Comparison of ENCODE assay signal across 19 cellular contexts in the genomic region with DNA sequence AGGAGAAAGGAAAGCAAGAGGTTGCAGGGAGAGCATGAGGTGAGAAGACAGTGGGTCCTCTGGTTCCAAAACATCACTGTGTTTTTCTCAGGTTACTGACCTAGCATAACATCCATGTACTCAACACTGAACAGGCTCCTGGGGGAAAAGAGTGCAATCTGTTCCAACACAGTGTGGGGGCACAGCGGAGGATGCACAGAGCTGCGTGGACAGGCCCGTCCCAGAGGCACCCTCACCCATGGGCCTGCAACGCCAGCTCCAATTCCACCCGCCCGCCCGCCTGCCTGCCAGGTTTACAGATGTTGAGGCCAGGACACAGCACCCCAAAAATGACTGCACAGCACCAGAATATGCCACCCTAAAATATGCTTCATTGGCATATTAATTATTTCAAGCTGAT. TPM values are rescaled to one million over a fixed set of nuclear protein-coding genes. Genes with fewer than 3 reads are reported as not detected.
DNase-seq lines count a peak whose midpoint lies in the region; ATAC-seq, FAIRE-seq and TF ChIP-seq lines count a peak whose summit lies in the region.
"Had no signal": no experiment of that assay in that cellular context is flagged by ENCODE, and none has a peak within 500 bp of the region (broad histone marks: within the 10 kb centered on the region; RNA-seq: fewer than 3 reads in every experiment).

No MANE protein-coding gene starts in this region.

- H3K9me3 ChIP-seq in HepG2 (ENCODE audit: low read length), result no peaks in the 10 kb centered on the region
- no peaks in the 10 kb centered on the region for H3K9me3 ChIP-seq in right lobe of liver
- H3K9me3 ChIP-seq in mesenchymal stem cell (ENCODE audit: control insufficient read depth, low read length), result no peaks in the 10 kb centered on the region
- H3K9me3 ChIP-seq: Caco-2 had no signal

- H3K9ac ChIP-seq in HepG2 (ENCODE audit: insufficient read depth, low read depth, low read length) (no peak overlapping the region), mesenchymal stem cell (ENCODE audit: low read length) (no peak overlapping the region)
- H3K9ac ChIP-seq: GM23248 had no signal

- H3K27me3 ChIP-seq in HepG2 (ENCODE audit: control insufficient read depth in 1 of 2, insufficient read depth in 2 of 2, low read length in 2 of 2) (no peaks in the 10 kb centered on the region), right lobe of liver (no peaks in the 10 kb centered on the region), mesenchymal stem cell (ENCODE audit: control insufficient read depth in 1 of 2, insufficient read depth in 1 of 2, low read length in 2 of 2) (no peaks in the 10 kb centered on the region)

- H2BK12ac ChIP-seq in mesenchymal stem cell (ENCODE audit: low read length in 2 of 2), result no peak overlapping the region

- H3K18ac ChIP-seq in mesenchymal stem cell (ENCODE audit: low read depth in 1 of 2, low read length in 2 of 2), result no peak overlapping the region

- intact Hi-C loops in HepG2 (cut with micrococcal nuclease; ENCODE audit: unreplicated experiment) (no loop called here), right lobe of liver (cut with DNase I) (no loop called here), sciatic nerve (cut with DNase I) (no loop called here), left ventricle myocardium superior (cut with micrococcal nuclease) (no loop called here)

- no peak overlapping the region for H2BK5ac ChIP-seq in mesenchymal stem cell (ENCODE audit: low read depth, low read length, poor library complexity, severe bottlenecking)

- H3K27ac ChIP-seq in HepG2 (ENCODE audit: extremely low read length, insufficient read depth, low read length), result no peak overlapping the region
- H3K27ac ChIP-seq in right lobe of liver, result no peak overlapping the region
- no peak overlapping the region for H3K27ac ChIP-seq in mesenchymal stem cell (ENCODE audit: low read length, poor library complexity, severe bottlenecking)
- H3K27ac ChIP-seq: GM23248 had no signal

- H3K14ac ChIP-seq in mesenchymal stem cell (ENCODE audit: low read length in 2 of 2), result no peak overlapping the region

- no peak for FAIRE-seq in HepG2 (lab: Jason Lieb, UNC)
- FAIRE-seq: G401.6, GM12892, H1 had no signal

- H3K27me3 Mint-ChIP-seq in activated CD4-positive, alpha-beta T cell treated with anti-CD3 and anti-CD28 coated beads, Interleukin-2, amount 10 ng/mL, durations not matched to agents 7 days and 5 days, result no peaks in the 10 kb centered on the region
- H3K27me3 Mint-ChIP-seq: CD4-positive, alpha-beta memory T cell had no signal

- H3K4ac ChIP-seq in mesenchymal stem cell (ENCODE audit: low read depth in 1 of 2, low read length in 2 of 2), result no peak overlapping the region

- POLR2A ChIA-PET in HepG2 (lab: Yijun Ruan, JAX), result no interaction called here
- POLR2A ChIA-PET in activated CD4-positive, alpha-beta T cell treated with anti-CD3 and anti-CD28 coated beads, Interleukin-2, amount 10 ng/mL, durations not matched to agents 7 days and 5 days (lab: Charles Lee), result no interaction called here

- H3K9me3 Mint-ChIP-seq in activated CD4-positive, alpha-beta T cell treated with anti-CD3 and anti-CD28 coated beads, Interleukin-2, amount 10 ng/mL, durations not matched to agents 7 days and 5 days, result no peaks in the 10 kb centered on the region

- TF ChIP-seq RAD21 in HepG2 (CRISPR knock-in tag; IDR thresholded peaks at IDR 0.05), result no peak

- no peaks in the 10 kb centered on the region for H4K20me1 ChIP-seq in HepG2 (ENCODE audit: insufficient read depth, low read length)

- ATAC-seq in HepG2 (no peak), right lobe of liver (no peak), sciatic nerve (peak; percentile 62), left ventricle myocardium superior (no peak)

- H3K36me3 ChIP-seq in HepG2 (replicated peaks in 1 of 2; ENCODE audit: control insufficient read depth in 1 of 2, insufficient read depth in 2 of 2, low read length in 2 of 2), result peaks cover 8 to 47% of the 10 kb centered on the region in 2 experiments
- H3K36me3 ChIP-seq in right lobe of liver, result peaks cover 0 to 13% (median 0%) of the 10 kb centered on the region in 4 donors
- H3K36me3 ChIP-seq in mesenchymal stem cell (ENCODE audit: control insufficient read depth in 1 of 2, insufficient read depth in 2 of 2, low read depth in 1 of 2, low read length in 2 of 2), result peaks cover 32 to 74% of the 10 kb centered on the region in 2 experiments

- H2AK5ac ChIP-seq in mesenchymal stem cell (ENCODE audit: low read length, severe bottlenecking), result no peak overlapping the region

- H4K8ac ChIP-seq in mesenchymal stem cell (ENCODE audit: low read length), result no peak overlapping the region

- H2AFZ ChIP-seq in HepG2 (ENCODE audit: low read length), result no peak overlapping the region
- no peak overlapping the region for H2AFZ ChIP-seq in mesenchymal stem cell (ENCODE audit: low read depth, low read length)
- H2AFZ ChIP-seq: GM23248 had no signal

- H3K4me1 ChIP-seq in HepG2 (ENCODE audit: insufficient read depth, low read length), result 0 out of 2 replicates have a peak, but pooled peaks cover under 1% of the 10 kb centered on the region
- no peaks in the 10 kb centered on the region for H3K4me1 ChIP-seq in right lobe of liver
- no peaks in the 10 kb centered on the region for H3K4me1 ChIP-seq in mesenchymal stem cell (ENCODE audit: control insufficient read depth, insufficient read depth, low read depth, low read length)
- H3K4me1 ChIP-seq: Caco-2 had no signal

- no peaks in the 10 kb centered on the region for H3K4me1 Mint-ChIP-seq in activated CD4-positive, alpha-beta T cell treated with anti-CD3 and anti-CD28 coated beads, Interleukin-2, amount 10 ng/mL, durations not matched to agents 7 days and 5 days

- no peak overlapping the region for H3K27ac Mint-ChIP-seq in activated CD4-positive, alpha-beta T cell treated with anti-CD3 and anti-CD28 coated beads, Interleukin-2, amount 10 ng/mL, durations not matched to agents 7 days and 5 days

- H3K4me2 ChIP-seq in HepG2 (ENCODE audit: low read depth, low read length) (no peak overlapping the region), mesenchymal stem cell (ENCODE audit: low read length, poor library complexity, severe bottlenecking) (no peak overlapping the region)

- TF ChIP-seq POLR2A in HepG2 (IDR thresholded peaks at IDR 0.05; ENCODE audit: insufficient read depth in 1 of 2, low read depth in 2 of 2, low read length in 2 of 2) (no peak), right lobe of liver (IDR thresholded peaks at IDR 0.05) (no peak)

- H4K91ac ChIP-seq in mesenchymal stem cell (ENCODE audit: low read length), result peak overlapping the region; percentile 46

- H3K23ac ChIP-seq in mesenchymal stem cell (ENCODE audit: low read length in 2 of 2), result no peak overlapping the region

- no peak overlapping the region for H3K4me3 Mint-ChIP-seq in activated CD4-positive, alpha-beta T cell treated with anti-CD3 and anti-CD28 coated beads, Interleukin-2, amount 10 ng/mL, durations not matched to agents 7 days and 5 days
- H3K4me3 Mint-ChIP-seq: CD4-positive, alpha-beta memory T cell had no signal

- CTCF ChIA-PET in HepG2 (lab: Yijun Ruan, JAX; ENCODE audit: low intra/inter-chr PET ratio, low total read pairs), result no interaction called here
- CTCF ChIA-PET in activated CD4-positive, alpha-beta T cell treated with anti-CD3 and anti-CD28 coated beads, Interleukin-2, amount 10 ng/mL, durations not matched to agents 7 days and 5 days (lab: Charles Lee), result no interaction called here

- H2BK15ac ChIP-seq in mesenchymal stem cell (ENCODE audit: low read depth, poor library complexity, severe bottlenecking), result no peak overlapping the region

- H3K36me3 Mint-ChIP-seq in activated CD4-positive, alpha-beta T cell treated with anti-CD3 and anti-CD28 coated beads, Interleukin-2, amount 10 ng/mL, durations not matched to agents 7 days and 5 days (ENCODE audit: low read depth), result peaks cover 2% of the 10 kb centered on the region

- H3K79me2 ChIP-seq in HepG2 (ENCODE audit: insufficient read depth, low read length), result peaks cover under 1% of the 10 kb centered on the region

- H3K4me3 ChIP-seq in HepG2 (replicated peaks in 1 of 3; ENCODE audit: insufficient read depth in 1 of 3, low read depth in 2 of 3, low read length in 3 of 3) (no peak overlapping the region), right lobe of liver (no peak overlapping the region), mesenchymal stem cell (ENCODE audit: insufficient read depth in 1 of 2, low read depth in 1 of 2, low read length in 2 of 2) (no peak overlapping the region)
- H3K4me3 ChIP-seq: GM23248 had no signal

- in situ Hi-C loops in HepG2 (cut with HindIII; ENCODE audit: extremely low pct_ligation_motif_present, low pct_unique_long_range_greater_than_20kb), result no loop called here

- DNase-seq in HepG2 (ENCODE audit: low spot score), result no peak
- DNase-seq in right lobe of liver, result no peak
- no peak for DNase-seq in mesenchymal stem cell
- no peak for DNase-seq in sciatic nerve (ENCODE audit: low spot score)
- DNase-seq in left ventricle myocardium superior, result no peak
- no peak for DNase-seq in activated CD4-positive, alpha-beta T cell treated with anti-CD3 and anti-CD28 coated beads, Interleukin-2, amount 10 ng/mL, durations not matched to agents 7 days and 5 days
- DNase-seq in kidney glomerular epithelial cell (lab: John Stamatoyannopoulos, UW), result no peak
- DNase-seq: 8988T; C1 segment of cervical spinal cord; Caco-2; CD4-positive, alpha-beta memory T cell; DMS153; DND-41; GM23248; H7; HCEC 1CT had no signal

- TF ChIP-seq EP300 in HepG2 (IDR thresholded peaks at IDR 0.05; ENCODE audit: low read depth in 2 of 2, low read length in 2 of 2) (no peak), HepG2 (CRISPR knock-in tag; IDR thresholded peaks at IDR 0.05; ENCODE audit: borderline replicate concordance) (no peak)

- peaks cover 29% of the 10 kb centered on the region for H3K79me1 ChIP-seq in mesenchymal stem cell (replicated peaks; ENCODE audit: low read length, poor library complexity, severe bottlenecking)

- H2BK120ac ChIP-seq in mesenchymal stem cell (ENCODE audit: low read depth, low read length), result no peak overlapping the region

- TF ChIP-seq CTCF in HepG2 (CRISPR knock-in tag; IDR thresholded peaks at IDR 0.05), result no peak
- TF ChIP-seq CTCF in right lobe of liver (IDR thresholded peaks at IDR 0.05), result no peak

- WGBS in HepG2 (ENCODE audit: low lambda C conversion rate), result 100% methylated on average over 7 of the region's 7 CpGs
- WGBS in right lobe of liver (ENCODE audit: insufficient coverage, low coverage, low lambda C conversion rate, missing lambda C conversion rate), result no CpG with 5 or more reads among the region's 7 CpGs
- WGBS in mesenchymal stem cell, result 98% methylated on average over 7 of the region's 7 CpGs

- no TSS peak for BruUV-seq in HepG2 (replicated peaks; lab: Mats Ljungman, UMichigan)

RNA-seq across cellular contexts. Expression of a gene that starts 26.9 kb away (rescaled TPM):
- total RNA-seq in HepG2 (2016; rRNA removed; fragmentation: Illumina TruSeq; extraction: Trizol) (24.5 and 41.5 TPM in 2 replicates), right lobe of liver (10 to 100 TPM; 22.2 to 54.6 (median 37.6) TPM), sciatic nerve (150 TPM), left ventricle myocardium superior (143 TPM)
- 10.6 and 11.3 TPM in 2 replicates for total RNA-seq in HepG2 (2016; cell fraction: cytosol; rRNA removed; fragmentation: Illumina TruSeq; extraction: Trizol; ENCODE audit: low read depth)
- 18.6 and 40.4 TPM in 2 replicates for total RNA-seq in HepG2 (2016; cell fraction: insoluble cytoplasmic fraction; rRNA removed; fragmentation: Illumina TruSeq; extraction: Trizol)
- total RNA-seq in HepG2 (2016; cell fraction: membrane; rRNA removed; fragmentation: Illumina TruSeq; extraction: Trizol), result 23.9 and 24.7 TPM in 2 replicates
- 34.4 and 46.6 TPM in 2 replicates for total RNA-seq in HepG2 (2016; cell fraction: nucleus; rRNA removed; fragmentation: Illumina TruSeq; extraction: Trizol)
- 30.9 and 34.0 TPM in 2 replicates for polyA plus RNA-seq in HepG2 (2011; rRNA removed)
- polyA plus RNA-seq in HepG2 (2011; cell fraction: cytosol; rRNA removed), result 34.8 and 39.4 TPM in 2 replicates
- polyA plus RNA-seq in HepG2 (2011; cell fraction: nucleus; rRNA removed), result 28.4 and 28.9 TPM in 2 replicates
- polyA plus RNA-seq in HepG2 (2012), result 47.8 and 53.2 TPM in 2 replicates
- 7.1 and 8.1 TPM in 2 replicates for polyA plus RNA-seq in HepG2 (2016; cell fraction: cytosol; fragmentation: Illumina TruSeq; extraction: Trizol; ENCODE audit: low read depth)
- polyA plus RNA-seq in HepG2 (2016; cell fraction: insoluble cytoplasmic fraction; fragmentation: Illumina TruSeq; extraction: Trizol; ENCODE audit: low read depth), result 20.8 and 23.9 TPM in 2 replicates
- 17.5 and 18.0 TPM in 2 replicates for polyA plus RNA-seq in HepG2 (2016; cell fraction: membrane; fragmentation: Illumina TruSeq; extraction: Trizol; ENCODE audit: low read depth)
- 44.2 and 50.8 TPM in 2 replicates for polyA plus RNA-seq in HepG2 (2016; cell fraction: nucleus; fragmentation: Illumina TruSeq; extraction: Trizol; ENCODE audit: insufficient read depth, low read depth)
- 45.2 and 45.6 TPM in 2 replicates for polyA minus RNA-seq in HepG2 (2011; rRNA and poly(A)+ RNA removed; ENCODE audit: low replicate concordance)
- 50.7 and 53.4 TPM in 2 replicates for polyA minus RNA-seq in HepG2 (2011; cell fraction: cytosol; rRNA and poly(A)+ RNA removed)
- 30.8 and 31.8 TPM in 2 replicates for polyA minus RNA-seq in HepG2 (2011; cell fraction: nucleus; rRNA and poly(A)+ RNA removed)
- polyA plus RNA-seq in mesenchymal stem cell (2013, experiment 1 of 2), result 165 TPM
- polyA plus RNA-seq in mesenchymal stem cell (2013, experiment 2 of 2), result 168 TPM
- 1 to 10 TPM in 1 of 2 experiments, under 1 TPM in 1; 0.33 to 1.3 TPM for total RNA-seq in activated CD4-positive, alpha-beta T cell treated with anti-CD3 and anti-CD28 coated beads, Interleukin-2, amount 10 ng/mL, durations not matched to agents 7 days and 5 days

RNA-seq across cellular contexts. Expression of a gene that starts 38.8 kb away (rescaled TPM):
- total RNA-seq in HepG2 (2016; rRNA removed; fragmentation: Illumina TruSeq; extraction: Trizol) (25.2 and 33.6 TPM in 2 replicates), right lobe of liver (10 to 100 TPM in 4 of 6 experiments, 1 to 10 TPM in 2; 7.0 to 14.5 (median 10.5) TPM), sciatic nerve (52.2 TPM), left ventricle myocardium superior (25.5 TPM)
- total RNA-seq in HepG2 (2016; cell fraction: cytosol; rRNA removed; fragmentation: Illumina TruSeq; extraction: Trizol; ENCODE audit: low read depth), result 7.9 and 13.5 TPM in 2 replicates
- total RNA-seq in HepG2 (2016; cell fraction: insoluble cytoplasmic fraction; rRNA removed; fragmentation: Illumina TruSeq; extraction: Trizol), result 25.6 and 31.4 TPM in 2 replicates
- 18.4 and 19.0 TPM in 2 replicates for total RNA-seq in HepG2 (2016; cell fraction: membrane; rRNA removed; fragmentation: Illumina TruSeq; extraction: Trizol)
- 25.8 and 27.2 TPM in 2 replicates for total RNA-seq in HepG2 (2016; cell fraction: nucleus; rRNA removed; fragmentation: Illumina TruSeq; extraction: Trizol)
- polyA plus RNA-seq in HepG2 (2011; rRNA removed), result 20.1 and 24.0 TPM in 2 replicates
- 10.9 and 15.6 TPM in 2 replicates for polyA plus RNA-seq in HepG2 (2011; cell fraction: cytosol; rRNA removed)
- polyA plus RNA-seq in HepG2 (2011; cell fraction: nucleus; rRNA removed), result 19.7 and 19.8 TPM in 2 replicates
- polyA plus RNA-seq in HepG2 (2012), result 28.6 and 34.5 TPM in 2 replicates
- polyA plus RNA-seq in HepG2 (2016; cell fraction: cytosol; fragmentation: Illumina TruSeq; extraction: Trizol; ENCODE audit: low read depth), result 4.4 and 4.5 TPM in 2 replicates
- polyA plus RNA-seq in HepG2 (2016; cell fraction: insoluble cytoplasmic fraction; fragmentation: Illumina TruSeq; extraction: Trizol; ENCODE audit: low read depth), result 19.2 and 21.5 TPM in 2 replicates
- 8.7 and 9.9 TPM in 2 replicates for polyA plus RNA-seq in HepG2 (2016; cell fraction: membrane; fragmentation: Illumina TruSeq; extraction: Trizol; ENCODE audit: low read depth)
- 29.1 and 29.9 TPM in 2 replicates for polyA plus RNA-seq in HepG2 (2016; cell fraction: nucleus; fragmentation: Illumina TruSeq; extraction: Trizol; ENCODE audit: insufficient read depth, low read depth)
- polyA minus RNA-seq in HepG2 (2011; rRNA and poly(A)+ RNA removed; ENCODE audit: low replicate concordance), result 16.4 and 17.8 TPM in 2 replicates
- 30.3 and 34.7 TPM in 2 replicates for polyA minus RNA-seq in HepG2 (2011; cell fraction: cytosol; rRNA and poly(A)+ RNA removed)
- 64.3 and 71.3 TPM in 2 replicates for polyA minus RNA-seq in HepG2 (2011; cell fraction: nucleus; rRNA and poly(A)+ RNA removed)
- 16.5 TPM for polyA plus RNA-seq in mesenchymal stem cell (2013, experiment 1 of 2)
- polyA plus RNA-seq in mesenchymal stem cell (2013, experiment 2 of 2), result 18.2 TPM
- total RNA-seq in activated CD4-positive, alpha-beta T cell treated with anti-CD3 and anti-CD28 coated beads, Interleukin-2, amount 10 ng/mL, durations not matched to agents 7 days and 5 days, result 10 to 100 TPM; 46.2 to 46.6 TPM

Comparison
In these comparisons a context has a peak if more than half of its experiments do, and no peak if none do; other contexts are left out.
1. RNA of a gene that starts 26.9 kb away (total RNA-seq): 150 TPM in sciatic nerve (single experiment), 143 TPM in left ventricle myocardium superior (single experiment), 22.2 to 54.6 TPM in right lobe of liver and 10.6 to 46.6 TPM in HepG2; 0.33 to 1.3 TPM in activated CD4-positive, alpha-beta T cell treated with anti-CD3 and anti-CD28 coated beads, Interleukin-2, amount 10 ng/mL, durations not matched to agents 7 days and 5 days; every median in the first group is over 4 times any median in the second.